In the genomic region with DNA sequence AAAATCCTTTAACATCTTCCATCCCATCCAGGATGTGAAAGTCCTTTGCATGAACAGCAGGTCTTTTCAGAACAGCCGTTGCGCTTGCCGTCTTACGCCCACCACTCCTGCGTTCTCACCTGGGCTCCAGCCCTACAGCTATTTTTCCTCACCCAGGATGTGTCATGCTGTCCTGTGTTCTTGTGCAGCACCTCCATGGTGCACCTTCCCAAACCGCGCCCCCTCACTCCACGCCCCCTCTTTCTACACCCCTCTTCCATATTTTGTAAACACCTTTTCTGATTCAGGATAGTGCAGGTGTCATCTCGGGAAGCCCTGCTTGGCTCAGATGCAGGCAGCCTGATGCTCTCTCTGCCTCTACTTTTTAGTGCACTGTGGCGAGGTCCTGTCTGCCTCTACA, we compare ENCODE assay signal across 21 cellular contexts. TPM values are rescaled to one million over a fixed set of nuclear protein-coding genes. Genes with fewer than 3 reads are reported as not detected.
DNase-seq lines count a peak whose midpoint lies in the region; ATAC-seq and TF ChIP-seq lines count a peak whose summit lies in the region.
"Had no signal": no experiment of that assay in that cellular context is flagged by ENCODE, and none has a peak within 500 bp of the region (broad histone marks: within the 10 kb centered on the region; RNA-seq: fewer than 3 reads in every experiment).

No MANE protein-coding gene starts in this region.

- H3K4me3 Mint-ChIP-seq in stimulated activated naive CD8-positive, alpha-beta T cell treated with anti-CD3 and anti-CD28 coated beads, Interleukin-15, Interleukin-2, amounts not matched to agents 100 ng/mL and 50 ng/mL, for 24 hours = no peak overlapping the region
- peak overlapping the region in 1 of 2 donors; percentile 41 for H3K4me3 Mint-ChIP-seq in stimulated activated naive CD8-positive, alpha-beta T cell treated with anti-CD3 and anti-CD28 coated beads, Interleukin-15, amount 100 ng/mL, for 72 hours
- H3K4me3 Mint-ChIP-seq in T-cell (peak overlapping the region; percentile 11 to 64 (median 39)), chondrocyte (ENCODE audit: unreplicated experiment) (no peak overlapping the region)

- ATAC-seq in stimulated activated naive CD8-positive, alpha-beta T cell treated with anti-CD3 and anti-CD28 coated beads, Interleukin-15, amount 100 ng/mL, for 72 hours = no peak
- ATAC-seq in T-cell (replicated peaks in 1 of 4) (no peak), GM18498 (IDR thresholded peaks at IDR 0.05; ENCODE audit: unreplicated experiment) (no peak), HG02759 (IDR thresholded peaks at IDR 0.05; ENCODE audit: unreplicated experiment) (no peak)
- ATAC-seq: GM12878, HepG2 had no signal

- POLR2A ChIA-PET in T-cell (lab: Charles Lee) = interaction anchor here in 1 of 2 donors (1.7 kb wide), 1 partner anchor 12 kb away, joined by 5 read pairs; no protein-coding TSS in a partner anchor

- TF ChIP-seq CTCF in chondrocyte (IDR thresholded peaks at IDR 0.05) = no peak

- H3K36me3 Mint-ChIP-seq in stimulated activated naive CD8-positive, alpha-beta T cell treated with anti-CD3 and anti-CD28 coated beads, Interleukin-15, Interleukin-2, amounts not matched to agents 100 ng/mL and 50 ng/mL, for 24 hours (ENCODE audit: low read depth) = peaks cover 14% of the 10 kb centered on the region
- H3K36me3 Mint-ChIP-seq in T-cell (peaks cover 37% of the 10 kb centered on the region), chondrocyte (ENCODE audit: low read depth) (no peaks in the 10 kb centered on the region)

- DNase-seq in stimulated activated naive CD8-positive, alpha-beta T cell treated with anti-CD3 and anti-CD28 coated beads, Interleukin-15, amount 100 ng/mL, for 72 hours = no peak
- no peak for DNase-seq in T-cell
- peak; percentile 63 for DNase-seq in chondrocyte (ENCODE audit: low spot score)
- DNase-seq in NCI-H146 (lab: John Stamatoyannopoulos, UW) = no peak
- DNase-seq: ACHN, DND-41, GDM1, GOT3, KG1, NCI-H1417 treated with DMSO at 0.1 percent for 48 hours, NCI-H2029, NCI-H2171, NCI-H446, NCI-H69, OCI-M1, RPMI8226 had no signal

- H3K9me3 Mint-ChIP-seq in stimulated activated naive CD8-positive, alpha-beta T cell treated with anti-CD3 and anti-CD28 coated beads, Interleukin-15, Interleukin-2, amounts not matched to agents 100 ng/mL and 50 ng/mL, for 24 hours = no peaks in the 10 kb centered on the region
- H3K9me3 Mint-ChIP-seq in stimulated activated naive CD8-positive, alpha-beta T cell treated with anti-CD3 and anti-CD28 coated beads, Interleukin-15, amount 100 ng/mL, for 72 hours = no peaks in the 10 kb centered on the region
- no peaks in the 10 kb centered on the region for H3K9me3 Mint-ChIP-seq in T-cell
- no peaks in the 10 kb centered on the region for H3K9me3 Mint-ChIP-seq in chondrocyte (ENCODE audit: low read depth)

- H3K27me3 Mint-ChIP-seq in stimulated activated naive CD8-positive, alpha-beta T cell treated with anti-CD3 and anti-CD28 coated beads, Interleukin-15, Interleukin-2, amounts not matched to agents 100 ng/mL and 50 ng/mL, for 24 hours = no peaks in the 10 kb centered on the region
- H3K27me3 Mint-ChIP-seq in stimulated activated naive CD8-positive, alpha-beta T cell treated with anti-CD3 and anti-CD28 coated beads, Interleukin-15, amount 100 ng/mL, for 72 hours = no peaks in the 10 kb centered on the region
- H3K27me3 Mint-ChIP-seq in T-cell (no peaks in the 10 kb centered on the region), chondrocyte (ENCODE audit: low read depth) (peaks cover 32% of the 10 kb centered on the region)

- CTCF ChIA-PET in T-cell (lab: Charles Lee) = no interaction called here

- peak overlapping the region; percentile 4 for H3K27ac Mint-ChIP-seq in stimulated activated naive CD8-positive, alpha-beta T cell treated with anti-CD3 and anti-CD28 coated beads, Interleukin-15, Interleukin-2, amounts not matched to agents 100 ng/mL and 50 ng/mL, for 24 hours
- H3K27ac Mint-ChIP-seq in stimulated activated naive CD8-positive, alpha-beta T cell treated with anti-CD3 and anti-CD28 coated beads, Interleukin-15, amount 100 ng/mL, for 72 hours = no peak overlapping the region
- peak overlapping the region; percentile 50 to 68 for H3K27ac Mint-ChIP-seq in T-cell
- no peak overlapping the region for H3K27ac Mint-ChIP-seq in chondrocyte (ENCODE audit: unreplicated experiment)

- H3K4me1 Mint-ChIP-seq in stimulated activated naive CD8-positive, alpha-beta T cell treated with anti-CD3 and anti-CD28 coated beads, Interleukin-15, Interleukin-2, amounts not matched to agents 100 ng/mL and 50 ng/mL, for 24 hours (ENCODE audit: low read depth) = peaks cover 85% of the 10 kb centered on the region
- H3K4me1 Mint-ChIP-seq in stimulated activated naive CD8-positive, alpha-beta T cell treated with anti-CD3 and anti-CD28 coated beads, Interleukin-15, amount 100 ng/mL, for 72 hours = peaks cover 86% of the 10 kb centered on the region
- H3K4me1 Mint-ChIP-seq in T-cell (peaks cover 84 to 89% (median 89%) of the 10 kb centered on the region in 3 donors), chondrocyte (ENCODE audit: low read depth) (no peaks in the 10 kb centered on the region)

RNA-seq across cellular contexts. Expression of gene CAMK4, which starts 18.4 kb away (rescaled TPM):
- 100 to 1,000 TPM; 120 to 274 (median 243) TPM for total RNA-seq in T-cell
- total RNA-seq in chondrocyte = 0.28 to 0.89 TPM (median 0.72 TPM) in 3 replicates
- total RNA-seq: HepG2 had no signal

Comparison
In these comparisons a context has a peak if more than half of its experiments do, and no peak if none do; other contexts are left out.
1. H3K27ac Mint-ChIP-seq: peak in stimulated activated naive CD8-positive, alpha-beta T cell treated with anti-CD3 and anti-CD28 coated beads, Interleukin-15, Interleukin-2, amounts not matched to agents 100 ng/mL and 50 ng/mL, for 24 hours (single experiment) and T-cell (2 of 2); none in stimulated activated naive CD8-positive, alpha-beta T cell treated with anti-CD3 and anti-CD28 coated beads, Interleukin-15, amount 100 ng/mL, for 72 hours (0 of 2) and chondrocyte (single experiment).
2. H3K4me3 Mint-ChIP-seq: peak in T-cell (3 of 3); none in stimulated activated naive CD8-positive, alpha-beta T cell treated with anti-CD3 and anti-CD28 coated beads, Interleukin-15, Interleukin-2, amounts not matched to agents 100 ng/mL and 50 ng/mL, for 24 hours (single experiment) and chondrocyte (single experiment).
3. RNA of gene CAMK4, which starts 18.4 kb away (total RNA-seq): 120 to 274 TPM in T-cell; 0.28 to 0.89 TPM in chondrocyte; every median in the first group is over 10 times any median in the second.